8 cellular contexts compared by ENCODE assay signal in the genomic region with DNA sequence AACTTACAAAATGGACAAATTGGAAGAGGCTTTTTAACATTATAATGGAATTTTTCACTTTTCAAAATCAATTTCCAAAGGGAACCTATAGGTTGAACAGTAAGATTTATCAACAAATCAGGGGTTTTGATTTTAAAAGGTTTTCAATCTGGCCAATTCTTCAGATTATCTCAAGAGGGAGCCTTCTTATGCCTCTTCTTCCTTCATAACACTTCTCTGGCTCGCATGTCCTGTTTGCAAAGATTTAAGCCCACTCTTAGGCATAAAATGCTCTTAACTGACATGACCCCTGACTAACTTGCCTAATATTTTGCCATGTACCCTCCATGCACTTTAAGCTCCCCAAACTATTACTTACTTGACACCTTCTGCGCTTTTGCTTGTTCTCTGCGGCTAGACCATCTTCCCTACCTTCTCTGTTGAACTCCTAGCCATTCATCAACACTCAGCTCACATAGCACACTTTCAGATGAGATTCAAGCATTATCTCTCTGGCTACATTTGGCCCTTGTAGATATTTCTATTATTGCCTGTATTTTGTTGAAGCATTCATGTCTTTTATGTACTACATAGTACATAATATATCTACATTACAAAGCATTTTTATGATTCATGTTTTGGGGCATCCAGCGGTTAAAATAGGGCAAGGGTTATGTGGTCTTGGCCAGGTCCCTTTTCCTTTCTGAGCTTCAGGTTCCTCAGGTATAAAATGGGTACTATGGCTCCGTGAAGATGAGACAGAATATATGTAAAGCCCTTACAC. TPM values are rescaled to one million over a fixed set of nuclear protein-coding genes. Genes with fewer than 3 reads are reported as not detected.
DNase-seq lines count a peak whose midpoint lies in the region; ATAC-seq, FAIRE-seq and TF ChIP-seq lines count a peak whose summit lies in the region.

No MANE protein-coding gene starts in this region.

- in situ Hi-C loops in K562 (cut with MboI): no loop called here

- H3K4me1 ChIP-seq in Caco-2: peaks cover 6% of the 10 kb centered on the region; the same call in 1 of the 2 replicates
- H3K4me1 ChIP-seq in K562 (replicated peaks in 1 of 2; ENCODE audit: control insufficient read depth in 2 of 2, insufficient read depth in 2 of 2, low read length in 2 of 2): peaks cover 7 to 15% of the 10 kb centered on the region in 2 experiments; a peak in 4 of 5 replicates

- H2AFZ ChIP-seq in K562 (ENCODE audit: low read depth, low read length): peak overlapping the region; percentile 85

- peak; percentile 11 for FAIRE-seq in K562 (lab: Jason Lieb, UNC)

- H3K4me1 Mint-ChIP-seq in Caco-2 (ENCODE audit: low read depth, unreplicated experiment): peaks cover 7% of the 10 kb centered on the region
- H3K4me1 Mint-ChIP-seq in type B pancreatic cell (ENCODE audit: unreplicated experiment): peaks cover 23% of the 10 kb centered on the region

- WGBS in K562 (ENCODE audit: insufficient coverage, low coverage, missing lambda C conversion rate): 21% methylated on average over 5 of the region's 5 CpGs
- WGBS in lower leg skin, 2 donors: 28 to 37% methylated on average over 5 of the region's 5 CpGs

- peaks cover 39% of the 10 kb centered on the region for H3K79me2 ChIP-seq in K562 (ENCODE audit: control insufficient read depth, insufficient read depth, low read length)

- peaks cover 8% of the 10 kb centered on the region for H4K20me1 ChIP-seq in K562 (replicated peaks; ENCODE audit: control insufficient read depth, insufficient read depth, low read length)

- TF ChIP-seq CTCF in Caco-2 (IDR thresholded peaks at IDR 0.05; ENCODE audit: insufficient read depth in 1 of 2, low read depth in 1 of 2, low read length in 1 of 2, severe bottlenecking in 1 of 2, unreplicated experiment in 1 of 2): no peak
- TF ChIP-seq CTCF in LNCaP clone FGC (IDR thresholded peaks at IDR 0.05; ENCODE audit: control insufficient read depth, extremely low read depth, insufficient read depth): peak; percentile 41; the same call in 1 of the 2 replicates
- TF ChIP-seq CTCF in K562 (IDR thresholded peaks at IDR 0.05 in 2 of 3, conservative IDR thresholded peaks at IDR 0.05 in 1 of 3; ENCODE audit: insufficient read depth in 2 of 3, low read depth in 1 of 3, low read length in 3 of 3): no peak
- no peak for TF ChIP-seq CTCF in lower leg skin (IDR thresholded peaks at IDR 0.05)
- TF ChIP-seq CTCF in type B pancreatic cell (conservative IDR thresholded peaks at IDR 0.05): no peak

- peaks cover 38% of the 10 kb centered on the region for H3K36me3 Mint-ChIP-seq in Caco-2 (ENCODE audit: insufficient read depth, unreplicated experiment)
- peaks cover 14% of the 10 kb centered on the region for H3K36me3 Mint-ChIP-seq in type B pancreatic cell

- DNase-seq in Caco-2 (no peak), LNCaP clone FGC (ENCODE audit: low read depth) (no peak), K562 (ENCODE audit: extremely low read depth in 1 of 4, low spot score in 3 of 4) (peak in 1 of 4 experiments; percentile 7), lower leg skin (ENCODE audit: low spot score in 2 of 2) (no peak), type B pancreatic cell (ENCODE audit: extremely low spot score, unreplicated experiment) (no peak), amniotic stem cell (lab: John Stamatoyannopoulos, UW) (no peak), kidney glomerular epithelial cell (lab: John Stamatoyannopoulos, UW) (no peak)

- no peak for ATAC-seq in K562
- no peak for ATAC-seq in GM18517 (IDR thresholded peaks at IDR 0.05; ENCODE audit: unreplicated experiment)

- H3K36me3 ChIP-seq in Caco-2 (ENCODE audit: control insufficient read depth, insufficient read depth, low read length) (no peaks in the 10 kb centered on the region), K562 (ENCODE audit: control insufficient read depth, insufficient read depth, low read length) (peaks cover 16% of the 10 kb centered on the region; the same call in 2 of the 3 replicates)

- H3K4me3 Mint-ChIP-seq in Caco-2 (ENCODE audit: unreplicated experiment) (peak overlapping the region; percentile 93), type B pancreatic cell (peak overlapping the region; percentile 92)

- peak overlapping the region; percentile 11 to 94; a peak in 2 of 4 replicates for H3K9ac ChIP-seq in K562 (ENCODE audit: insufficient read depth in 1 of 2, low read depth in 2 of 2, low read length in 2 of 2)

- H3K27me3 Mint-ChIP-seq in Caco-2 (ENCODE audit: insufficient read depth, unreplicated experiment) (no peaks in the 10 kb centered on the region), type B pancreatic cell (no peaks in the 10 kb centered on the region)

- POLR2A ChIA-PET in Caco-2 (lab: Charles Lee) (interaction anchor here (0.6 to 1.7 kb wide), 3 partner anchors 13 to 97 kb away, joined by 3 to 6 read pairs (median 3); a partner anchor contains a TSS), K562 (lab: Yijun Ruan, JAX) (interaction anchor here (0.7 to 1.6 kb wide), 8 partner anchors 9 to 346 kb away, joined by 3 to 6 read pairs (median 4); no protein-coding TSS in a partner anchor)

- peak overlapping the region; percentile 100 for H3K4me3 ChIP-seq in Caco-2 (ENCODE audit: low read depth, low read length)
- peak overlapping the region; percentile 61 for H3K4me3 ChIP-seq in LNCaP clone FGC (ENCODE audit: low read depth, low read length)
- peak overlapping the region; percentile 76 for H3K4me3 ChIP-seq in K562
- peak overlapping the region; percentile 97 for H3K4me3 ChIP-seq in lower leg skin (ENCODE audit: low read depth, poor library complexity, severe bottlenecking)

- no peak for TF ChIP-seq RAD21 in K562 (CRISPR knock-in tag; conservative IDR thresholded peaks at IDR 0.05 in 1 of 2, IDR thresholded peaks at IDR 0.05 in 1 of 2)

- H3K9me3 ChIP-seq in Caco-2 (no peaks in the 10 kb centered on the region), K562 (replicated peaks; ENCODE audit: control insufficient read depth, insufficient read depth, low read depth, low read length) (no peaks in the 10 kb centered on the region)

- BruUV-seq in Caco-2 (replicated peaks; lab: Mats Ljungman, UMichigan): no TSS peak
- no TSS peak for BruUV-seq in K562 (replicated peaks; lab: Mats Ljungman, UMichigan)

- CTCF ChIA-PET in Caco-2 (lab: Charles Lee): interaction anchor here (1.0 to 1.2 kb wide), 2 partner anchors 59 to 198 kb away, joined by 3 read pairs; no protein-coding TSS in a partner anchor
- CTCF ChIA-PET in K562 (lab: Yijun Ruan, JAX; ENCODE audit: low intra/inter-chr PET ratio): interaction anchor here (0.7 to 1.0 kb wide), 2 partner anchors 113 to 273 kb away, joined by 3 read pairs; no protein-coding TSS in a partner anchor

- H3K27ac Mint-ChIP-seq in Caco-2 (ENCODE audit: unreplicated experiment) (peak overlapping the region; percentile 99), type B pancreatic cell (peak overlapping the region; percentile 100)

- no peaks in the 10 kb centered on the region for H3K9me1 ChIP-seq in K562 (ENCODE audit: control insufficient read depth, insufficient read depth, low read length)

- peak overlapping the region; percentile 93 for H3K4me2 ChIP-seq in K562 (ENCODE audit: insufficient read depth, low read length)

- no peak for TF ChIP-seq EP300 in K562 (IDR thresholded peaks at IDR 0.05; ENCODE audit: low read length)

- intact Hi-C loops in Caco-2 (cut with micrococcal nuclease; ENCODE audit: unreplicated experiment) (loop anchor here (1.0 to 10.0 kb wide), 3 partner anchors 98 to 128 kb away; no protein-coding TSS in a partner anchor), K562 (cut with micrococcal nuclease) (loop anchor here (2.0 to 10.0 kb wide), 3 partner anchors 122 to 238 kb away; a partner anchor contains a TSS), lower leg skin (cut with DNase I; ENCODE audit: low total_unique reads) (no loop called here)

- H3K27me3 ChIP-seq in Caco-2 (replicated peaks; ENCODE audit: control insufficient read depth, insufficient read depth, low read length): no peaks in the 10 kb centered on the region
- H3K27me3 ChIP-seq in K562 (ENCODE audit: control insufficient read depth in 2 of 2, insufficient read depth in 2 of 2, low read length in 2 of 2): no peaks in the 10 kb centered on the region

- peak overlapping the region; percentile 96 for H3K27ac ChIP-seq in K562 (ENCODE audit: extremely low read depth, low read depth, low read length)

- H3K9me3 Mint-ChIP-seq in Caco-2 (ENCODE audit: unreplicated experiment): no peaks in the 10 kb centered on the region
- H3K9me3 Mint-ChIP-seq in type B pancreatic cell: no peaks in the 10 kb centered on the region

- TF ChIP-seq POLR2A in K562 (conservative IDR thresholded peaks at IDR 0.05) (no peak), lower leg skin (IDR thresholded peaks at IDR 0.05) (no peak)

TF ChIP-seq in K562, 482 proteins besides CTCF, POLR2A, EP300 and RAD21 (continues in another document):
- peak; percentile 76 for TF ChIP-seq HDAC2 (IDR thresholded peaks at IDR 0.05)
- 0 out of 2 replicates have a peak, but pooled peaks have one; percentile 42 for TF ChIP-seq LARP7 (IDR thresholded peaks at IDR 0.05)
- no peak for TF ChIP-seq SRSF7 (optimal IDR thresholded peaks at IDR 0.05; ENCODE audit: low read depth, low read length)
- TF ChIP-seq MAFG (tag; conservative IDR thresholded peaks at IDR 0.05): no peak
- no peak for TF ChIP-seq ELF2 (CRISPR knock-in tag; IDR thresholded peaks at IDR 0.05)
- TF ChIP-seq DACH1 (IDR thresholded peaks at IDR 0.05; ENCODE audit: partially characterized antibody): no peak
- peak; percentile 71 for TF ChIP-seq ARHGAP35 (IDR thresholded peaks at IDR 0.05; ENCODE audit: partially characterized antibody)

RNA-seq across cellular contexts. Expression of a gene that starts 1.0 kb away (rescaled TPM):
- 116 and 126 TPM in 2 replicates for total RNA-seq in Caco-2 (2022)
- total RNA-seq in K562 (2011; cell fraction: chromatin; rRNA removed; ENCODE audit: low replicate concordance): 51.5 and 91.3 TPM in 2 replicates
- 18.7 and 28.0 TPM in 2 replicates for total RNA-seq in K562 (2011; cell fraction: nucleolus; rRNA removed)
- 45.0 and 57.7 TPM in 2 replicates for total RNA-seq in K562 (2011; cell fraction: nucleoplasm; rRNA removed)
- 38.4 and 42.3 TPM in 2 replicates for total RNA-seq in K562 (2014; rRNA removed)
- total RNA-seq in K562 (2014; rRNA removed; fragmentation: Illumina TruSeq; extraction: Trizol): 31.4 and 43.9 TPM in 2 replicates
- total RNA-seq in K562 (2015; rRNA removed; fragmentation: Illumina TruSeq; extraction: Trizol): 24.0 and 28.3 TPM in 2 replicates
- total RNA-seq in K562 (2021): 122 and 125 TPM in 2 replicates
- polyA plus RNA-seq in K562 (2011; rRNA removed): 64.8 and 82.6 TPM in 2 replicates
- polyA plus RNA-seq in K562 (2011; cell fraction: cytosol; rRNA removed): 12.2 and 27.9 TPM in 2 replicates
- polyA plus RNA-seq in K562 (2011; cell fraction: nucleus; rRNA removed): 65.5 and 70.4 TPM in 2 replicates
- polyA plus RNA-seq in K562 (2012): 36.4 and 57.5 TPM in 2 replicates
- polyA plus RNA-seq in K562 (2014; fragmentation: Illumina TruSeq; extraction: Trizol): 37.6 and 39.5 TPM in 2 replicates
- polyA plus RNA-seq in K562 (2014; fragmentation: Nextera tagmentation; extraction: Ambion mirVana): 10 to 100 TPM; 17.7 to 18.0 TPM
- polyA plus RNA-seq in K562 (2014; rRNA removed): 28.9 and 29.9 TPM in 2 replicates
- polyA minus RNA-seq in K562 (2011; rRNA and poly(A)+ RNA removed): 154 and 190 TPM in 2 replicates
- polyA minus RNA-seq in K562 (2011; cell fraction: cytosol; rRNA and poly(A)+ RNA removed): 73.1 and 92.7 TPM in 2 replicates
- 24.0 and 47.7 TPM in 2 replicates for polyA minus RNA-seq in K562 (2011; cell fraction: nucleus; rRNA and poly(A)+ RNA removed)
- 100 to 1,000 TPM in 3 of 4 donors, 10 to 100 TPM in 1; 71.8 to 126 (median 114) TPM for total RNA-seq in lower leg skin
- total RNA-seq in type B pancreatic cell (ENCODE audit: low replicate concordance): 172 and 199 TPM in 2 replicates
